ENCODE assay signal across 11 cellular contexts in genomic region chr1:55211456-55211855, GRCh38. TPM values are rescaled to one million over a fixed set of nuclear protein-coding genes. Genes with fewer than 3 reads are reported as not detected.
A peak's percentile ranks its signal among the peaks of the same experiment; 100 is the strongest.
DNase-seq lines count a peak whose midpoint lies in the region; TF ChIP-seq lines count a peak whose summit lies in the region.
"Had no signal": no experiment of that assay in that cellular context is flagged by ENCODE, and none has a peak within 500 bp of the region (broad histone marks: within the 10 kb centered on the region; RNA-seq: fewer than 3 reads in every experiment).

No MANE protein-coding gene starts in this region.

- no peaks in the 10 kb centered on the region for H3K9me3 Mint-ChIP-seq in dendritic cell treated with granulocyte-macrophage colony-stimulating factor and Interleukin-4, amounts not matched to agents 40 ng/mL and 50 ng/mL, for 4 days

- TF ChIP-seq EP300 in sigmoid colon (IDR thresholded peaks at IDR 0.05) = no peak

- no peaks in the 10 kb centered on the region for H3K27me3 Mint-ChIP-seq in dendritic cell treated with granulocyte-macrophage colony-stimulating factor and Interleukin-4, amounts not matched to agents 40 ng/mL and 50 ng/mL, for 4 days

- H3K4me1 Mint-ChIP-seq in dendritic cell treated with granulocyte-macrophage colony-stimulating factor and Interleukin-4, amounts not matched to agents 40 ng/mL and 50 ng/mL, for 4 days (ENCODE audit: low read depth) = peaks cover 63% of the 10 kb centered on the region

- peak overlapping the region in 2 of 4 donors; percentile 6 to 13 for H3K4me3 ChIP-seq in sigmoid colon

- intact Hi-C loops in dendritic cell treated with granulocyte-macrophage colony-stimulating factor and Interleukin-4, amounts not matched to agents 40 ng/mL and 50 ng/mL, for 4 days (cut with micrococcal nuclease) = loop anchor here (5.0 kb wide), 1 partner anchor 69 kb away; no protein-coding TSS in a partner anchor
- intact Hi-C loops in sigmoid colon (cut with DNase I) = no loop called here

- no peaks in the 10 kb centered on the region for H3K9me3 ChIP-seq in KOPT-K1 (ENCODE audit: insufficient read depth, low read length, poor library complexity, severe bottlenecking)
- no peaks in the 10 kb centered on the region for H3K9me3 ChIP-seq in sigmoid colon

- 4 to 20% methylated on average over 2 of the region's 2 CpGs for WGBS in sigmoid colon, 2 donors

- peak overlapping the region; percentile 90 for H3K27ac ChIP-seq in KOPT-K1 (ENCODE audit: low read depth, low read length, poor library complexity, severe bottlenecking)
- H3K27ac ChIP-seq in sigmoid colon = peak overlapping the region; percentile 94 to 97 (median 96)

- no peak for TF ChIP-seq CTCF in sigmoid colon (IDR thresholded peaks at IDR 0.05)

- H3K36me3 Mint-ChIP-seq in dendritic cell treated with granulocyte-macrophage colony-stimulating factor and Interleukin-4, amounts not matched to agents 40 ng/mL and 50 ng/mL, for 4 days (ENCODE audit: low read depth) = peaks cover 18% of the 10 kb centered on the region

- no peaks in the 10 kb centered on the region for H3K27me3 ChIP-seq in sigmoid colon

- no peak overlapping the region for H3K4me3 Mint-ChIP-seq in dendritic cell treated with granulocyte-macrophage colony-stimulating factor and Interleukin-4, amounts not matched to agents 40 ng/mL and 50 ng/mL, for 4 days

- DNase-seq in NCI-H526 treated with DMSO at 0.1 percent for 48 hours (lab: John Stamatoyannopoulos, UW) = peak; percentile 19
- no peak for DNase-seq in NCI-H526 (lab: John Stamatoyannopoulos, UW)
- DNase-seq in sigmoid colon = no peak
- no peak for DNase-seq in nucleus accumbens (lab: John Stamatoyannopoulos, UW)
- no peak for DNase-seq in NCI-H2196 treated with DMSO at 0.1 percent for 48 hours (lab: John Stamatoyannopoulos, UW; ENCODE audit: unreplicated experiment)
- no peak for DNase-seq in inferior parietal cortex (ENCODE audit: extremely low spot score)
- DNase-seq: ACHN; activated effector memory CD4-positive, alpha-beta T cell treated with anti-CD3 and anti-CD28 coated beads, Interleukin-2, amount 50 U/mL, for 16 hours; stimulated activated CD4-positive, alpha-beta T cell treated with anti-CD3 and anti-CD28 coated beads, Interleukin-4, amount 100 ng/mL, for 24 hours had no signal

- H3K36me3 ChIP-seq in KOPT-K1 (ENCODE audit: insufficient read depth, low read length) (peaks cover 8% of the 10 kb centered on the region), sigmoid colon (no peaks in the 10 kb centered on the region)

- TF ChIP-seq POLR2A in sigmoid colon (IDR thresholded peaks at IDR 0.05) = no peak

- H3K27ac Mint-ChIP-seq in dendritic cell treated with granulocyte-macrophage colony-stimulating factor and Interleukin-4, amounts not matched to agents 40 ng/mL and 50 ng/mL, for 4 days = peak overlapping the region; percentile 55

- peaks cover 0 to 81% (median 67%) of the 10 kb centered on the region in 4 donors for H3K4me1 ChIP-seq in sigmoid colon

RNA-seq across cellular contexts. Expression of gene USP24, which starts 3.7 kb away (rescaled TPM):
- 10 to 100 TPM; 46.4 to 66.2 (median 53.6) TPM for total RNA-seq in sigmoid colon
- polyA plus RNA-seq in sigmoid colon = 10 to 100 TPM in 1 of 3 donors, 1 to 10 TPM in 2; 3.6 to 16.4 (median 6.0) TPM
